In genomic region chr21:36845790-36846189, GRCh38 we compare ENCODE assay signal across 20 cellular contexts.
DNase-seq lines count a peak whose midpoint lies in the region; ATAC-seq, FAIRE-seq and TF ChIP-seq lines count a peak whose summit lies in the region.
"Had no signal": no experiment of that assay in that cellular context is flagged by ENCODE, and none has a peak within 500 bp of the region (broad histone marks: within the 10 kb centered on the region; RNA-seq: fewer than 3 reads in every experiment).

No MANE protein-coding gene starts in this region.

- CTCF ChIA-PET in MCF 10A (lab: Yijun Ruan, JAX), result interaction anchor here (1.1 kb wide), 1 partner anchor 215 kb away, joined by 4 read pairs; no protein-coding TSS in a partner anchor
- CTCF ChIA-PET in mammary epithelial cell (lab: Charles Lee; ENCODE audit: low non-redundant PET), result interaction anchor here (0.6 kb wide), 1 partner anchor 22 kb away, joined by 3 read pairs; no protein-coding TSS in a partner anchor
- CTCF ChIA-PET in IMR-90 (lab: Yijun Ruan, JAX), result interaction anchor here (1.0 kb wide), 1 partner anchor 8 kb away, joined by 3 read pairs; no protein-coding TSS in a partner anchor
- CTCF ChIA-PET in K562 (lab: Yijun Ruan, JAX; ENCODE audit: low intra/inter-chr PET ratio), result no interaction called here

- dilution Hi-C loops in mammary epithelial cell (cut with HindIII; ENCODE audit: low sequenced_read_pairs), result no loop called here
- dilution Hi-C loops in IMR-90 (cut with HindIII; ENCODE audit: low sequenced_read_pairs, unreplicated experiment), result no loop called here

- no peak overlapping the region for H4K8ac ChIP-seq in IMR-90 (ENCODE audit: low read depth in 2 of 2, low read length in 2 of 2)

- TF ChIP-seq CTCF in MCF 10A (IDR thresholded peaks at IDR 0.05; ENCODE audit: unreplicated experiment), result no peak
- no peak for TF ChIP-seq CTCF in mammary epithelial cell (conservative IDR thresholded peaks at IDR 0.05 in 1 of 2, IDR thresholded peaks at IDR 0.05 in 1 of 2; ENCODE audit: extremely low read depth in 1 of 2, insufficient read depth in 1 of 2, low read depth in 1 of 2, low read length in 2 of 2)
- no peak for TF ChIP-seq CTCF in IMR-90 (conservative IDR thresholded peaks at IDR 0.05; ENCODE audit: low read depth, low read length)
- TF ChIP-seq CTCF in K562 (IDR thresholded peaks at IDR 0.05 in 2 of 3, conservative IDR thresholded peaks at IDR 0.05 in 1 of 3; ENCODE audit: insufficient read depth in 2 of 3, low read depth in 1 of 3, low read length in 3 of 3), result no peak

- no peak overlapping the region for H2BK15ac ChIP-seq in IMR-90 (ENCODE audit: low read depth, low read length)

- peaks cover 0 to 29% of the 10 kb centered on the region in 2 experiments; a peak in 2 of 4 replicates for H3K79me1 ChIP-seq in IMR-90 (ENCODE audit: low read depth in 1 of 2, low read length in 2 of 2)

- H3K36me3 ChIP-seq in mammary epithelial cell (ENCODE audit: insufficient read depth, low read length), result no peaks in the 10 kb centered on the region
- no peaks in the 10 kb centered on the region for H3K36me3 ChIP-seq in IMR-90 (ENCODE audit: control insufficient read depth, insufficient read depth, low read length)
- H3K36me3 ChIP-seq in K562 (ENCODE audit: control insufficient read depth, insufficient read depth, low read length), result no peaks in the 10 kb centered on the region

- H2AK9ac ChIP-seq in IMR-90 (replicated peaks; ENCODE audit: low read depth, low read length, poor library complexity), result no peak overlapping the region

- in situ Hi-C loops in mammary epithelial cell (cut with MboI; ENCODE audit: low sequenced_read_pairs in 2 of 2) (no loop called here), IMR-90 (cut with MboI; ENCODE audit: low sequenced_read_pairs) (no loop called here), K562 (cut with MboI) (no loop called here)

- no peak for TF ChIP-seq EP300 in K562 (IDR thresholded peaks at IDR 0.05; ENCODE audit: low read length)

- WGBS in mammary epithelial cell (ENCODE audit: low coverage, missing lambda C conversion rate), result 89% methylated on average over 2 of the region's 2 CpGs
- 80% methylated on average over 1 of the region's 2 CpGs; no CpG with 5 or more reads in 1 of the 2 experiments for WGBS in IMR-90 (ENCODE audit: extremely low coverage in 2 of 2, insufficient read length in 1 of 2), 2 experiments
- WGBS in K562 (ENCODE audit: insufficient coverage, low coverage, missing lambda C conversion rate), result 63% methylated on average over 2 of the region's 2 CpGs

- 0 out of 2 replicates have a peak overlapping the region, but pooled peaks have one; percentile 21 for H3K14ac ChIP-seq in IMR-90 (replicated peaks; ENCODE audit: low read depth, low read length)

- H2AFZ ChIP-seq in mammary epithelial cell (ENCODE audit: low read depth, low read length) (no peak overlapping the region), IMR-90 (replicated peaks; ENCODE audit: low read length, poor library complexity) (no peak overlapping the region), K562 (ENCODE audit: low read depth, low read length) (no peak overlapping the region)

- H3K27me3 Mint-ChIP-seq in MCF 10A (ENCODE audit: insufficient read depth, unreplicated experiment), result no peaks in the 10 kb centered on the region
- H3K27me3 Mint-ChIP-seq: CD4-positive, alpha-beta memory T cell had no signal

- no peak for ATAC-seq in IMR-90 (ENCODE audit: low read depth)
- ATAC-seq in K562, result no peak
- ATAC-seq in GM18907 (IDR thresholded peaks at IDR 0.05; ENCODE audit: unreplicated experiment), result no peak

- no peak overlapping the region for H3K27ac ChIP-seq in mammary epithelial cell (ENCODE audit: insufficient read depth, low read depth, low read length)
- H3K27ac ChIP-seq in IMR-90 (ENCODE audit: insufficient read depth, low read length), result no peak overlapping the region
- no peak overlapping the region for H3K27ac ChIP-seq in K562 (ENCODE audit: extremely low read depth, low read depth, low read length)
- H3K27ac ChIP-seq: 22Rv1 had no signal

- no peak overlapping the region for H2AK5ac ChIP-seq in IMR-90 (ENCODE audit: low read depth, low read length)

- H3K4me1 Mint-ChIP-seq in MCF 10A (ENCODE audit: insufficient read depth, unreplicated experiment), result peaks cover 14% of the 10 kb centered on the region
- H3K4me1 Mint-ChIP-seq: CD4-positive, alpha-beta memory T cell had no signal

- DNase-seq in MCF 10A (ENCODE audit: unreplicated experiment), result no peak
- no peak for DNase-seq in mammary epithelial cell
- no peak for DNase-seq in IMR-90
- DNase-seq in K562 (ENCODE audit: extremely low read depth in 1 of 4, low spot score in 3 of 4), result no peak
- DNase-seq in UCSD-AML1 (lab: John Stamatoyannopoulos, UW; ENCODE audit: unreplicated experiment), result no peak
- DNase-seq: C1 segment of cervical spinal cord; Calu3; CD4-positive, alpha-beta memory T cell; COR-L47; DMS79 treated with DMSO at 0.1 percent for 48 hours; GF-D8; GM23248; H7; HCEC 1CT; HFFc6 had no signal

- no peak overlapping the region for H4K91ac ChIP-seq in IMR-90 (ENCODE audit: insufficient read depth, low read depth, low read length)

- no peak overlapping the region for H3K4me3 Mint-ChIP-seq in MCF 10A (ENCODE audit: unreplicated experiment)
- H3K4me3 Mint-ChIP-seq: CD4-positive, alpha-beta memory T cell; HFFc6 had no signal

- no peaks in the 10 kb centered on the region for H3K9me3 Mint-ChIP-seq in MCF 10A (ENCODE audit: unreplicated experiment)
- H3K9me3 Mint-ChIP-seq: CD4-positive, alpha-beta memory T cell; HFFc6 had no signal

- no peak overlapping the region; the same call in 1 of the 2 replicates for H2BK120ac ChIP-seq in IMR-90 (ENCODE audit: low read depth, low read length)

- H3K79me2 ChIP-seq in mammary epithelial cell (ENCODE audit: insufficient read depth, low read length), result no peaks in the 10 kb centered on the region
- H3K79me2 ChIP-seq in K562 (ENCODE audit: control insufficient read depth, insufficient read depth, low read length), result no peaks in the 10 kb centered on the region

- H3K4ac ChIP-seq in IMR-90 (ENCODE audit: low read depth, low read length), result no peak overlapping the region

- no peak for FAIRE-seq in K562 (lab: Jason Lieb, UNC)
- FAIRE-seq: GM12891, GM18507, H1 had no signal

- no peak for TF ChIP-seq POLR2A in IMR-90 (IDR thresholded peaks at IDR 0.05; ENCODE audit: low read depth, low read length)
- no peak for TF ChIP-seq POLR2A in K562 (conservative IDR thresholded peaks at IDR 0.05)

- H3K27me3 ChIP-seq in mammary epithelial cell (ENCODE audit: insufficient read depth, low read length), result no peaks in the 10 kb centered on the region
- H3K27me3 ChIP-seq in IMR-90 (ENCODE audit: control insufficient read depth, insufficient read depth, low read length), result no peaks in the 10 kb centered on the region
- no peaks in the 10 kb centered on the region; a peak in 1 of 5 replicates for H3K27me3 ChIP-seq in K562 (ENCODE audit: control insufficient read depth in 2 of 2, insufficient read depth in 2 of 2, low read length in 2 of 2)

- H3K4me1 ChIP-seq in mammary epithelial cell (ENCODE audit: insufficient read depth, low read length), result peaks cover 10% of the 10 kb centered on the region
- peaks cover 16% of the 10 kb centered on the region for H3K4me1 ChIP-seq in IMR-90 (ENCODE audit: control insufficient read depth, insufficient read depth, low read length)
- no peaks in the 10 kb centered on the region for H3K4me1 ChIP-seq in K562 (replicated peaks in 1 of 2; ENCODE audit: control insufficient read depth in 2 of 2, insufficient read depth in 2 of 2, low read length in 2 of 2)

- H3K9me1 ChIP-seq in IMR-90 (ENCODE audit: insufficient read depth, low read length) (peaks cover 18% of the 10 kb centered on the region), K562 (ENCODE audit: control insufficient read depth, insufficient read depth, low read length) (no peaks in the 10 kb centered on the region)

- H4K5ac ChIP-seq in IMR-90 (ENCODE audit: low read depth, low read length), result no peak overlapping the region

- no peak overlapping the region; the same call in 1 of the 2 replicates for H3K18ac ChIP-seq in IMR-90 (ENCODE audit: low read depth, low read length)

- no peaks in the 10 kb centered on the region for H3K9me3 ChIP-seq in mammary epithelial cell (replicated peaks; ENCODE audit: insufficient read depth, low read length)
- H3K9me3 ChIP-seq in IMR-90 (ENCODE audit: control insufficient read depth, insufficient read depth, low read length), result no peaks in the 10 kb centered on the region
- no peaks in the 10 kb centered on the region for H3K9me3 ChIP-seq in K562 (replicated peaks; ENCODE audit: control insufficient read depth, insufficient read depth, low read depth, low read length)

- H3K9ac ChIP-seq in mammary epithelial cell (ENCODE audit: insufficient read depth, low read length), result no peak overlapping the region
- H3K9ac ChIP-seq in IMR-90 (ENCODE audit: low read depth, low read length), result no peak overlapping the region
- no peak overlapping the region for H3K9ac ChIP-seq in K562 (ENCODE audit: insufficient read depth in 1 of 2, low read depth in 2 of 2, low read length in 2 of 2)
- H3K9ac ChIP-seq: GM23248 had no signal

- H3K27ac Mint-ChIP-seq in MCF 10A (ENCODE audit: low read depth, unreplicated experiment), result peak overlapping the region; percentile 87

- no peaks in the 10 kb centered on the region for H4K20me1 ChIP-seq in mammary epithelial cell (ENCODE audit: insufficient read depth, low read length)
- H4K20me1 ChIP-seq in IMR-90 (ENCODE audit: insufficient read depth, low read length), result peaks cover 5% of the 10 kb centered on the region; the same call in 1 of the 2 replicates
- H4K20me1 ChIP-seq in K562 (replicated peaks; ENCODE audit: control insufficient read depth, insufficient read depth, low read length), result no peaks in the 10 kb centered on the region; the same call in 1 of the 2 replicates

- H3K4me2 ChIP-seq in mammary epithelial cell (ENCODE audit: insufficient read depth, low read depth, low read length) (no peak overlapping the region), IMR-90 (ENCODE audit: low read depth, low read length) (no peak overlapping the region), K562 (ENCODE audit: insufficient read depth, low read length) (no peak overlapping the region)

- H3K4me3 ChIP-seq in mammary epithelial cell (replicated peaks in 1 of 3; ENCODE audit: insufficient read depth in 1 of 3, low read depth in 2 of 3, low read length in 3 of 3) (no peak overlapping the region), IMR-90 (ENCODE audit: insufficient read depth, low read depth, low read length) (no peak overlapping the region), K562 (no peak overlapping the region)
- H3K4me3 ChIP-seq: GM23248 had no signal

- no peak overlapping the region for H3K56ac ChIP-seq in IMR-90 (ENCODE audit: extremely low read depth, insufficient read depth, low read length)

- BruUV-seq in MCF 10A (replicated peaks; lab: Mats Ljungman, UMichigan) (no TSS peak), mammary epithelial cell (replicated peaks; lab: Mats Ljungman, UMichigan) (no TSS peak), IMR-90 (replicated peaks; lab: Mats Ljungman, UMichigan) (no TSS peak), K562 (replicated peaks; lab: Mats Ljungman, UMichigan) (no TSS peak)

- H3K36me3 Mint-ChIP-seq in MCF 10A (ENCODE audit: insufficient read depth, unreplicated experiment), result no peaks in the 10 kb centered on the region

- no peak overlapping the region for H2BK5ac ChIP-seq in IMR-90 (ENCODE audit: low read depth, low read length, poor library complexity, severe bottlenecking)

- no peak for TF ChIP-seq RAD21 in IMR-90 (IDR thresholded peaks at IDR 0.05; ENCODE audit: low read length)
- TF ChIP-seq RAD21 in K562 (CRISPR knock-in tag; conservative IDR thresholded peaks at IDR 0.05 in 1 of 2, IDR thresholded peaks at IDR 0.05 in 1 of 2), result no peak

- H3K23ac ChIP-seq in IMR-90 (ENCODE audit: low read depth, low read length), result no peak overlapping the region

- POLR2A ChIA-PET in MCF 10A (lab: Yijun Ruan, JAX), result interaction anchor here (0.7 kb wide), 1 partner anchor 146 kb away, joined by 3 read pairs; no protein-coding TSS in a partner anchor
- POLR2A ChIA-PET in IMR-90 (lab: Charles Lee; ENCODE audit: unreplicated experiment), result no interaction called here
- POLR2A ChIA-PET in K562 (lab: Yijun Ruan, JAX), result interaction anchor here (1.4 kb wide), 1 partner anchor 13 kb away, joined by 4 read pairs; no protein-coding TSS in a partner anchor

- intact Hi-C loops in MCF 10A (cut with micrococcal nuclease), result no loop called here
- intact Hi-C loops in mammary epithelial cell (cut with micrococcal nuclease), result no loop called here
- intact Hi-C loops in IMR-90 (cut with micrococcal nuclease), result loop anchor here (2.0 kb wide), 1 partner anchor 97 kb away; no protein-coding TSS in a partner anchor
- intact Hi-C loops in K562 (cut with micrococcal nuclease), result no loop called here

- H2BK20ac ChIP-seq in IMR-90 (ENCODE audit: low read depth, low read length), result 0 out of 2 replicates have a peak overlapping the region, but pooled peaks have one; percentile 55
